16 cellular contexts compared by ENCODE assay signal in the genomic region with DNA sequence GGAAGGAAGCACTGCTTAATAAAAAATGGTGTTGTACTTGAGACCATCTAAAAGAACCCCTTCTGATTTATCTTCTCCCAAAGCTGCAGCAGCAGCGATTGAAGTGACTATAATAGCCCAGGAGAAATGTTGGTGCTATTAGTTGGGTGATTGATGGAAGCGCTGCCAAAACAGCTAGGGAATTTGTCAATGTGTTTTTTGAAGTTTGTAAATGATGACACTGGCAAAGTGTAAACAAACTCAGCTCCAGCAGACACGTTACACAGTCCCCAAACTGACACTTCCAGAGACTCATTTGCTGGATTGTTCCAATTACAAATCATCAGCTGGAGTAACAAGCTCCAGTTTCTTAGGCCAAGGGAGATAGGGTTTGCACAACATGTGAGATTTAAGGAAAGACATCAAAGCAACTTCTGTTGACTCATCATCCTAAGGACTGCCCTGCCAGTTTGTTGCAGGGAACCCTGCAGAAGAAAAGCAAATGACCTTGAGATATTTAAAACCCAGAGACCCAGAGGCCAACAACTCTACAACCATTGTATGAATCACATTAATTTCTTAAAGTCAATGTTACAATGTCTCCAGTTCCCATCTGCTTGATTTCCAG.
DNase-seq lines count a peak whose midpoint lies in the region; ATAC-seq and TF ChIP-seq lines count a peak whose summit lies in the region.
"Had no signal": no experiment of that assay in that cellular context is flagged by ENCODE, and none has a peak within 500 bp of the region (broad histone marks: within the 10 kb centered on the region; RNA-seq: fewer than 3 reads in every experiment).

No MANE protein-coding gene starts in this region.

- no peak for TF ChIP-seq POLR2A in HCT116 (IDR thresholded peaks at IDR 0.05; ENCODE audit: borderline replicate concordance, extremely low read depth, insufficient read depth, insufficient read length)

- H3F3A ChIP-seq in neural progenitor cell (ENCODE audit: low read depth) (no peaks in the 10 kb centered on the region), SK-N-SH (replicated peaks; ENCODE audit: insufficient read depth) (no peaks in the 10 kb centered on the region)

- RAD21 ChIA-PET in HCT116 (lab: Charles Lee; ENCODE audit: low non-redundant PET in 1 of 2, low total read pairs in 2 of 2, uncharacterized antibody in 2 of 2, unreplicated experiment in 2 of 2), result no interaction called here

- H3K27ac ChIP-seq in HCT116 (ENCODE audit: low read depth, low read length) (no peak overlapping the region), endodermal cell (ENCODE audit: low read depth, low read length) (peak overlapping the region; percentile 34), neural progenitor cell (no peak overlapping the region), SK-N-SH (ENCODE audit: low read depth in 2 of 2, low read length in 1 of 2) (no peak overlapping the region)
- H3K27ac ChIP-seq: GM23248 had no signal

- no peak for DNase-seq in HCT116 (ENCODE audit: low read depth, low spot score)
- no peak for DNase-seq in endodermal cell
- DNase-seq in neural progenitor cell (ENCODE audit: low spot score), result no peak
- DNase-seq in SK-N-SH, result no peak
- no peak for DNase-seq in NCI-H2107 (lab: John Stamatoyannopoulos, UW)
- DNase-seq in AML-193 (lab: John Stamatoyannopoulos, UW), result no peak
- DNase-seq: DMS 273 treated with DMSO at 0.1 percent for 48 hours, GM23248, HCEC 1CT, NCI-H1694, NCI-H2081 treated with DMSO at 0.1 percent for 48 hours, PC-3, RPMI8226, SHP77 treated with DMSO at 0.1 percent for 48 hours had no signal

- H3K4me3 ChIP-seq in HCT116 (replicated peaks in 1 of 2; ENCODE audit: low read depth in 1 of 2, low read length in 2 of 2), result no peak overlapping the region
- H3K4me3 ChIP-seq in endodermal cell (ENCODE audit: low read length), result no peak overlapping the region
- no peak overlapping the region for H3K4me3 ChIP-seq in neural progenitor cell
- no peak overlapping the region for H3K4me3 ChIP-seq in SK-N-SH (ENCODE audit: low read depth in 2 of 2, low read length in 1 of 2)
- H3K4me3 ChIP-seq: GM23248 had no signal

- H3K27me3 ChIP-seq in HCT116 (ENCODE audit: insufficient read depth, low read length) (no peaks in the 10 kb centered on the region), endodermal cell (ENCODE audit: control insufficient read depth, insufficient read depth, low read length, poor library complexity, severe bottlenecking) (no peaks in the 10 kb centered on the region), neural progenitor cell (no peaks in the 10 kb centered on the region), SK-N-SH (ENCODE audit: insufficient read depth) (no peaks in the 10 kb centered on the region; the same call in 1 of the 2 replicates)

- H3K27me3 Mint-ChIP-seq in endodermal cell (ENCODE audit: insufficient read depth) (no peaks in the 10 kb centered on the region), neural progenitor cell (ENCODE audit: insufficient read depth, low read depth) (no peaks in the 10 kb centered on the region)

- ATAC-seq in GM18867 (IDR thresholded peaks at IDR 0.05; ENCODE audit: unreplicated experiment) (peak; percentile 4), HCT116 (no peak)
- ATAC-seq: PC-3 had no signal

- no peak for TF ChIP-seq EP300 in SK-N-SH (IDR thresholded peaks at IDR 0.05; ENCODE audit: borderline replicate concordance in 1 of 2, low read depth in 1 of 2, low read length in 1 of 2)

- H3K9me3 ChIP-seq in HCT116 (ENCODE audit: control insufficient read depth in 1 of 2, insufficient read depth in 1 of 2, low read depth in 1 of 2, low read length in 2 of 2) (no peaks in the 10 kb centered on the region), endodermal cell (ENCODE audit: control insufficient read depth, low read length) (no peaks in the 10 kb centered on the region), neural progenitor cell (ENCODE audit: low read depth) (no peaks in the 10 kb centered on the region), SK-N-SH (no peaks in the 10 kb centered on the region)

- no peaks in the 10 kb centered on the region for H3K79me2 ChIP-seq in HCT116 (ENCODE audit: insufficient read depth, low read length)
- H3K79me2 ChIP-seq in neural progenitor cell (ENCODE audit: low read depth), result no peaks in the 10 kb centered on the region
- no peaks in the 10 kb centered on the region for H3K79me2 ChIP-seq in SK-N-SH (ENCODE audit: insufficient read depth)

- H3K9me3 Mint-ChIP-seq in endodermal cell, result no peaks in the 10 kb centered on the region
- no peaks in the 10 kb centered on the region for H3K9me3 Mint-ChIP-seq in neural progenitor cell

- intact Hi-C loops in HCT116 (cut with micrococcal nuclease), result no loop called here

- H3K4me3 Mint-ChIP-seq in endodermal cell (no peak overlapping the region), neural progenitor cell (no peak overlapping the region)
- H3K4me3 Mint-ChIP-seq: CD14-positive monocyte had no signal

- H3K4me1 Mint-ChIP-seq in endodermal cell (peaks cover 2% of the 10 kb centered on the region), neural progenitor cell (no peaks in the 10 kb centered on the region)
- H3K4me1 Mint-ChIP-seq: CD14-positive monocyte had no signal

- H3K36me3 ChIP-seq in HCT116 (ENCODE audit: control insufficient read depth in 1 of 2, insufficient read depth in 2 of 2, low read length in 2 of 2) (no peaks in the 10 kb centered on the region), endodermal cell (ENCODE audit: control insufficient read depth, insufficient read depth, low read length) (no peaks in the 10 kb centered on the region), neural progenitor cell (no peaks in the 10 kb centered on the region), SK-N-SH (replicated peaks in 1 of 2; ENCODE audit: control insufficient read depth in 1 of 2, insufficient read depth in 2 of 2, low read length in 1 of 2) (no peaks in the 10 kb centered on the region)

- WGBS in endodermal cell (ENCODE audit: insufficient coverage in 1 of 2, insufficient read length in 1 of 2), 2 experiments, result 80 to 90% methylated on average over 1 to 3 of the region's 3 CpGs
- WGBS in SK-N-SH (ENCODE audit: low lambda C conversion rate), result 10% methylated on average over 3 of the region's 3 CpGs

- TF ChIP-seq CTCF in HCT116 (IDR thresholded peaks at IDR 0.05 in 2 of 3, conservative IDR thresholded peaks at IDR 0.05 in 1 of 3; ENCODE audit: borderline replicate concordance in 1 of 3, insufficient read depth in 1 of 3, low read depth in 2 of 3, low read length in 2 of 3), result no peak
- TF ChIP-seq CTCF in endodermal cell (conservative IDR thresholded peaks at IDR 0.05), result no peak
- no peak for TF ChIP-seq CTCF in neural progenitor cell (IDR thresholded peaks at IDR 0.05)
- no peak for TF ChIP-seq CTCF in SK-N-SH (IDR thresholded peaks at IDR 0.05)

- H3K4me1 ChIP-seq in HCT116 (ENCODE audit: control insufficient read depth in 1 of 2, insufficient read depth in 2 of 2, low read length in 2 of 2), result no peaks in the 10 kb centered on the region
- H3K4me1 ChIP-seq in endodermal cell (ENCODE audit: control insufficient read depth, insufficient read depth, low read length), result no peaks in the 10 kb centered on the region
- H3K4me1 ChIP-seq in neural progenitor cell, result peaks cover 5% of the 10 kb centered on the region
- H3K4me1 ChIP-seq in SK-N-SH (ENCODE audit: control insufficient read depth in 1 of 2, insufficient read depth in 2 of 2, low read depth in 1 of 2, low read length in 1 of 2), result no peaks in the 10 kb centered on the region

- POLR2A ChIA-PET in HCT116 (lab: Charles Lee), result no interaction called here
- POLR2A ChIA-PET in SK-N-SH (lab: Yijun Ruan, JAX), result no interaction called here

- TF ChIP-seq RAD21 in HCT116 (IDR thresholded peaks at IDR 0.05; ENCODE audit: low read depth) (no peak), SK-N-SH (IDR thresholded peaks at IDR 0.05; ENCODE audit: low read length) (no peak)

- H3K36me3 Mint-ChIP-seq in endodermal cell (ENCODE audit: low read depth) (no peaks in the 10 kb centered on the region), neural progenitor cell (no peaks in the 10 kb centered on the region)
- H3K36me3 Mint-ChIP-seq: CD14-positive monocyte had no signal

- H4K20me1 ChIP-seq in HCT116 (ENCODE audit: insufficient read depth), result no peaks in the 10 kb centered on the region
- H4K20me1 ChIP-seq in neural progenitor cell (ENCODE audit: low read depth), result no peaks in the 10 kb centered on the region
- H4K20me1 ChIP-seq in SK-N-SH (ENCODE audit: insufficient read depth), result no peaks in the 10 kb centered on the region

- H2AFZ ChIP-seq in HCT116 (ENCODE audit: low read depth, low read length, poor library complexity, severe bottlenecking) (no peak overlapping the region), neural progenitor cell (replicated peaks) (peak overlapping the region; percentile 7), SK-N-SH (ENCODE audit: low read depth) (no peak overlapping the region)
- H2AFZ ChIP-seq: GM23248 had no signal

- no peak overlapping the region for H3K27ac Mint-ChIP-seq in endodermal cell
- H3K27ac Mint-ChIP-seq in neural progenitor cell, result no peak overlapping the region
- H3K27ac Mint-ChIP-seq: CD14-positive monocyte had no signal

- H3K9me2 ChIP-seq in HCT116 (ENCODE audit: insufficient read depth), result no peaks in the 10 kb centered on the region
- H3K9me2 ChIP-seq in SK-N-SH, result no peaks in the 10 kb centered on the region

- H3K9ac ChIP-seq in HCT116 (ENCODE audit: low read length) (no peak overlapping the region), endodermal cell (ENCODE audit: extremely low read depth, low read length, poor library complexity, severe bottlenecking) (no peak overlapping the region), neural progenitor cell (no peak overlapping the region), SK-N-SH (no peak overlapping the region)
- H3K9ac ChIP-seq: GM23248 had no signal

- BruUV-seq in HCT116 (replicated peaks; lab: Mats Ljungman, UMichigan), result no TSS peak

- CTCF ChIA-PET in HCT116 (lab: Charles Lee), result no interaction called here
- CTCF ChIA-PET in SK-N-SH (lab: Yijun Ruan, JAX), result interaction anchor here (1.1 kb wide), 1 partner anchor 9 kb away, joined by 4 read pairs; no protein-coding TSS in a partner anchor

- H3K4me2 ChIP-seq in HCT116 (ENCODE audit: low read length) (no peak overlapping the region), neural progenitor cell (no peak overlapping the region), SK-N-SH (no peak overlapping the region)

TF ChIP-seq in HCT116, 20 proteins besides CTCF, POLR2A, EP300 and RAD21:
- TF ChIP-seq EZH2 (IDR thresholded peaks at IDR 0.05) (no peak), TCF7L2 (IDR thresholded peaks at IDR 0.05; ENCODE audit: borderline replicate concordance, extremely low read depth, insufficient read depth, insufficient read length) (peak; percentile 91), ELF1 (IDR thresholded peaks at IDR 0.05; ENCODE audit: borderline replicate concordance, low read depth) (no peak)
TF ChIP-seq in HCT116: peak in this region for 1.

TF ChIP-seq in SK-N-SH, 30 proteins besides CTCF, POLR2A, EP300 and RAD21 (continues in another document):
- TF ChIP-seq TAF1 (IDR thresholded peaks at IDR 0.05; ENCODE audit: borderline replicate concordance, low read depth, low read length) (no peak), CHD2 (IDR thresholded peaks at IDR 0.05; ENCODE audit: low read length, partially characterized antibody) (no peak), SIN3A (IDR thresholded peaks at IDR 0.05; ENCODE audit: borderline replicate concordance, low read depth, low read length) (no peak)
